1 cellular context compared by ENCODE assay signal in the genomic region with DNA sequence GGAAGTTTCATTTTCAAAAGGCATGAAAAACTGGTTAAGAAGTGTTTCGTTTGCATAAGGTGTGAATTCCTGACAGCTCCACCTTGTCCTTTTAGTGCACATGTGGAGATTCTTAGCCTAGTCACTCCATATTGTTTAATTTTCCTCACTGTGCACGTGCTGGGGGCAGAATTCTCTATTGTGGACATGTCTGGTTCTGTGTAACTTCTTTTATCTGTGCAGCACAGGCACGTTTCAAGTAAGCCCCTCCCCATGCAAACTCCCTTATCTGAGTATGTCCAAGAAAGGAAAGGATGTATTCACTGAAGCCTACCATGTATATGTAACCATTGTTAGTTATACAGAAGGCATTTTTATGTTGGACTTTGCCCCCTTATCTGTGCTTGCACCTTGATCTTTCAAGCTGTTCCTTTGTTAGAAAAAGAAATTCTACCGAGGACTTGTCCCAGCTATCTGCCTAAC.
TF ChIP-seq lines count a peak whose summit lies in the region.

No MANE protein-coding gene starts in this region.

TF ChIP-seq in K562, 482 proteins besides CTCF, POLR2A, EP300 and RAD21 (continued from another document and continues in another):
- TF ChIP-seq, protein P1, sequence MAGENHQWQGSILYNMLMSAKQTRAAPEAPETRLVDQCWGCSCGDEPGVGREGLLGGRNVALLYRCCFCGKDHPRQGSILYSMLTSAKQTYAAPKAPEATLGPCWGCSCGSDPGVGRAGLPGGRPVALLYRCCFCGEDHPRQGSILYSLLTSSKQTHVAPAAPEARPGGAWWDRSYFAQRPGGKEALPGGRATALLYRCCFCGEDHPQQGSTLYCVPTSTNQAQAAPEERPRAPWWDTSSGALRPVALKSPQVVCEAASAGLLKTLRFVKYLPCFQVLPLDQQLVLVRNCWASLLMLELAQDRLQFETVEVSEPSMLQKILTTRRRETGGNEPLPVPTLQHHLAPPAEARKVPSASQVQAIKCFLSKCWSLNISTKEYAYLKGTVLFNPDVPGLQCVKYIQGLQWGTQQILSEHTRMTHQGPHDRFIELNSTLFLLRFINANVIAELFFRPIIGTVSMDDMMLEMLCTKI (IDR thresholded peaks at IDR 0.05; ENCODE audit: partially characterized antibody) = no peak
- TF ChIP-seq HDAC2 (IDR thresholded peaks at IDR 0.05) (no peak), GATAD2A (IDR thresholded peaks at IDR 0.05) (no peak), ZNF696 (CRISPR knock-in tag; conservative IDR thresholded peaks at IDR 0.05) (no peak), MXI1 (IDR thresholded peaks at IDR 0.05; ENCODE audit: low read depth, low read length) (no peak), KDM4B (IDR thresholded peaks at IDR 0.05; ENCODE audit: borderline replicate concordance in 2 of 2, low read depth in 1 of 2) (no peak), SNIP1 (IDR thresholded peaks at IDR 0.05; ENCODE audit: low read depth) (no peak), DIDO1 (tag; IDR thresholded peaks at IDR 0.05; ENCODE audit: low read depth) (peak; percentile 52; the same call in 1 of the 2 replicates), ZNF134 (CRISPR knock-in tag; conservative IDR thresholded peaks at IDR 0.05) (no peak), GATA2 (CRISPR knock-in tag; IDR thresholded peaks at IDR 0.05) (no peak; the same call in 1 of the 2 replicates), RBM25 (IDR thresholded peaks at IDR 0.05; ENCODE audit: low read depth, low read length, severe bottlenecking) (no peak), JUN (IDR thresholded peaks at IDR 0.05; ENCODE audit: borderline replicate concordance, low read depth, low read length) (no peak), JUN (CRISPR knock-in tag; IDR thresholded peaks at IDR 0.05; ENCODE audit: borderline replicate concordance) (no peak), CHD1 (IDR thresholded peaks at IDR 0.05; ENCODE audit: low read length) (no peak), ZNF586 (CRISPR knock-in tag; conservative IDR thresholded peaks at IDR 0.05) (no peak), TAL1 (IDR thresholded peaks at IDR 0.05) (peak; percentile 95), PHTF2 (CRISPR knock-in tag; IDR thresholded peaks at IDR 0.05) (no peak), BCOR (IDR thresholded peaks at IDR 0.05) (no peak), TEAD4 (IDR thresholded peaks at IDR 0.05; ENCODE audit: low read length) (peak; percentile 95), TEAD4 (CRISPR knock-in tag; IDR thresholded peaks at IDR 0.05; ENCODE audit: borderline replicate concordance) (no peak), TEAD1 (CRISPR knock-in tag; IDR thresholded peaks at IDR 0.05) (no peak), TGIF2 (CRISPR knock-in tag; IDR thresholded peaks at IDR 0.05) (no peak), L3MBTL2 (IDR thresholded peaks at IDR 0.05) (peak; percentile 77), BRD4 (IDR thresholded peaks at IDR 0.05) (no peak), MCM3 (IDR thresholded peaks at IDR 0.05) (no peak), ZNF263 (CRISPR knock-in tag; IDR thresholded peaks at IDR 0.05; ENCODE audit: borderline replicate concordance) (no peak), ZNF766 (CRISPR knock-in tag; conservative IDR thresholded peaks at IDR 0.05) (no peak), GTF2A2 (tag; IDR thresholded peaks at IDR 0.05) (no peak), RCOR1 (IDR thresholded peaks at IDR 0.05; ENCODE audit: borderline replicate concordance in 1 of 2, low read depth in 2 of 2, low read length in 2 of 2) (no peak), NR3C1 (CRISPR knock-in tag; IDR thresholded peaks at IDR 0.05) (no peak), SAFB (IDR thresholded peaks at IDR 0.05; ENCODE audit: borderline replicate concordance, low read depth, low read length) (no peak)
- TF ChIP-seq, protein P2, sequence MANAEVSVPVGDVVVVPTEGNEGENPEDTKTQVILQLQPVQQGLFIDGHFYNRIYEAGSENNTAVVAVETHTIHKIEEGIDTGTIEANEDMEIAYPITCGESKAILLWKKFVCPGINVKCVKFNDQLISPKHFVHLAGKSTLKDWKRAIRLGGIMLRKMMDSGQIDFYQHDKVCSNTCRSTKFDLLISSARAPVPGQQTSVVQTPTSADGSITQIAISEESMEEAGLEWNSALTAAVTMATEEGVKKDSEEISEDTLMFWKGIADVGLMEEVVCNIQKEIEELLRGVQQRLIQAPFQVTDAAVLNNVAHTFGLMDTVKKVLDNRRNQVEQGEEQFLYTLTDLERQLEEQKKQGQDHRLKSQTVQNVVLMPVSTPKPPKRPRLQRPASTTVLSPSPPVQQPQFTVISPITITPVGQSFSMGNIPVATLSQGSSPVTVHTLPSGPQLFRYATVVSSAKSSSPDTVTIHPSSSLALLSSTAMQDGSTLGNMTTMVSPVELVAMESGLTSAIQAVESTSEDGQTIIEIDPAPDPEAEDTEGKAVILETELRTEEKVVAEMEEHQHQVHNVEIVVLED (CRISPR knock-in tag; IDR thresholded peaks at IDR 0.05) = no peak
- TF ChIP-seq, protein P3, sequence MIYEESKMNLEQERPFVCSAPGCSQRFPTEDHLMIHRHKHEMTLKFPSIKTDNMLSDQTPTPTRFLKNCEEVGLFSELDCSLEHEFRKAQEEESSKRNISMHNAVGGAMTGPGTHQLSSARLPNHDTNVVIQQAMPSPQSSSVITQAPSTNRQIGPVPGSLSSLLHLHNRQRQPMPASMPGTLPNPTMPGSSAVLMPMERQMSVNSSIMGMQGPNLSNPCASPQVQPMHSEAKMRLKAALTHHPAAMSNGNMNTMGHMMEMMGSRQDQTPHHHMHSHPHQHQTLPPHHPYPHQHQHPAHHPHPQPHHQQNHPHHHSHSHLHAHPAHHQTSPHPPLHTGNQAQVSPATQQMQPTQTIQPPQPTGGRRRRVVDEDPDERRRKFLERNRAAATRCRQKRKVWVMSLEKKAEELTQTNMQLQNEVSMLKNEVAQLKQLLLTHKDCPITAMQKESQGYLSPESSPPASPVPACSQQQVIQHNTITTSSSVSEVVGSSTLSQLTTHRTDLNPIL (CRISPR knock-in tag; IDR thresholded peaks at IDR 0.05) = no peak
- TF ChIP-seq, protein P4, sequence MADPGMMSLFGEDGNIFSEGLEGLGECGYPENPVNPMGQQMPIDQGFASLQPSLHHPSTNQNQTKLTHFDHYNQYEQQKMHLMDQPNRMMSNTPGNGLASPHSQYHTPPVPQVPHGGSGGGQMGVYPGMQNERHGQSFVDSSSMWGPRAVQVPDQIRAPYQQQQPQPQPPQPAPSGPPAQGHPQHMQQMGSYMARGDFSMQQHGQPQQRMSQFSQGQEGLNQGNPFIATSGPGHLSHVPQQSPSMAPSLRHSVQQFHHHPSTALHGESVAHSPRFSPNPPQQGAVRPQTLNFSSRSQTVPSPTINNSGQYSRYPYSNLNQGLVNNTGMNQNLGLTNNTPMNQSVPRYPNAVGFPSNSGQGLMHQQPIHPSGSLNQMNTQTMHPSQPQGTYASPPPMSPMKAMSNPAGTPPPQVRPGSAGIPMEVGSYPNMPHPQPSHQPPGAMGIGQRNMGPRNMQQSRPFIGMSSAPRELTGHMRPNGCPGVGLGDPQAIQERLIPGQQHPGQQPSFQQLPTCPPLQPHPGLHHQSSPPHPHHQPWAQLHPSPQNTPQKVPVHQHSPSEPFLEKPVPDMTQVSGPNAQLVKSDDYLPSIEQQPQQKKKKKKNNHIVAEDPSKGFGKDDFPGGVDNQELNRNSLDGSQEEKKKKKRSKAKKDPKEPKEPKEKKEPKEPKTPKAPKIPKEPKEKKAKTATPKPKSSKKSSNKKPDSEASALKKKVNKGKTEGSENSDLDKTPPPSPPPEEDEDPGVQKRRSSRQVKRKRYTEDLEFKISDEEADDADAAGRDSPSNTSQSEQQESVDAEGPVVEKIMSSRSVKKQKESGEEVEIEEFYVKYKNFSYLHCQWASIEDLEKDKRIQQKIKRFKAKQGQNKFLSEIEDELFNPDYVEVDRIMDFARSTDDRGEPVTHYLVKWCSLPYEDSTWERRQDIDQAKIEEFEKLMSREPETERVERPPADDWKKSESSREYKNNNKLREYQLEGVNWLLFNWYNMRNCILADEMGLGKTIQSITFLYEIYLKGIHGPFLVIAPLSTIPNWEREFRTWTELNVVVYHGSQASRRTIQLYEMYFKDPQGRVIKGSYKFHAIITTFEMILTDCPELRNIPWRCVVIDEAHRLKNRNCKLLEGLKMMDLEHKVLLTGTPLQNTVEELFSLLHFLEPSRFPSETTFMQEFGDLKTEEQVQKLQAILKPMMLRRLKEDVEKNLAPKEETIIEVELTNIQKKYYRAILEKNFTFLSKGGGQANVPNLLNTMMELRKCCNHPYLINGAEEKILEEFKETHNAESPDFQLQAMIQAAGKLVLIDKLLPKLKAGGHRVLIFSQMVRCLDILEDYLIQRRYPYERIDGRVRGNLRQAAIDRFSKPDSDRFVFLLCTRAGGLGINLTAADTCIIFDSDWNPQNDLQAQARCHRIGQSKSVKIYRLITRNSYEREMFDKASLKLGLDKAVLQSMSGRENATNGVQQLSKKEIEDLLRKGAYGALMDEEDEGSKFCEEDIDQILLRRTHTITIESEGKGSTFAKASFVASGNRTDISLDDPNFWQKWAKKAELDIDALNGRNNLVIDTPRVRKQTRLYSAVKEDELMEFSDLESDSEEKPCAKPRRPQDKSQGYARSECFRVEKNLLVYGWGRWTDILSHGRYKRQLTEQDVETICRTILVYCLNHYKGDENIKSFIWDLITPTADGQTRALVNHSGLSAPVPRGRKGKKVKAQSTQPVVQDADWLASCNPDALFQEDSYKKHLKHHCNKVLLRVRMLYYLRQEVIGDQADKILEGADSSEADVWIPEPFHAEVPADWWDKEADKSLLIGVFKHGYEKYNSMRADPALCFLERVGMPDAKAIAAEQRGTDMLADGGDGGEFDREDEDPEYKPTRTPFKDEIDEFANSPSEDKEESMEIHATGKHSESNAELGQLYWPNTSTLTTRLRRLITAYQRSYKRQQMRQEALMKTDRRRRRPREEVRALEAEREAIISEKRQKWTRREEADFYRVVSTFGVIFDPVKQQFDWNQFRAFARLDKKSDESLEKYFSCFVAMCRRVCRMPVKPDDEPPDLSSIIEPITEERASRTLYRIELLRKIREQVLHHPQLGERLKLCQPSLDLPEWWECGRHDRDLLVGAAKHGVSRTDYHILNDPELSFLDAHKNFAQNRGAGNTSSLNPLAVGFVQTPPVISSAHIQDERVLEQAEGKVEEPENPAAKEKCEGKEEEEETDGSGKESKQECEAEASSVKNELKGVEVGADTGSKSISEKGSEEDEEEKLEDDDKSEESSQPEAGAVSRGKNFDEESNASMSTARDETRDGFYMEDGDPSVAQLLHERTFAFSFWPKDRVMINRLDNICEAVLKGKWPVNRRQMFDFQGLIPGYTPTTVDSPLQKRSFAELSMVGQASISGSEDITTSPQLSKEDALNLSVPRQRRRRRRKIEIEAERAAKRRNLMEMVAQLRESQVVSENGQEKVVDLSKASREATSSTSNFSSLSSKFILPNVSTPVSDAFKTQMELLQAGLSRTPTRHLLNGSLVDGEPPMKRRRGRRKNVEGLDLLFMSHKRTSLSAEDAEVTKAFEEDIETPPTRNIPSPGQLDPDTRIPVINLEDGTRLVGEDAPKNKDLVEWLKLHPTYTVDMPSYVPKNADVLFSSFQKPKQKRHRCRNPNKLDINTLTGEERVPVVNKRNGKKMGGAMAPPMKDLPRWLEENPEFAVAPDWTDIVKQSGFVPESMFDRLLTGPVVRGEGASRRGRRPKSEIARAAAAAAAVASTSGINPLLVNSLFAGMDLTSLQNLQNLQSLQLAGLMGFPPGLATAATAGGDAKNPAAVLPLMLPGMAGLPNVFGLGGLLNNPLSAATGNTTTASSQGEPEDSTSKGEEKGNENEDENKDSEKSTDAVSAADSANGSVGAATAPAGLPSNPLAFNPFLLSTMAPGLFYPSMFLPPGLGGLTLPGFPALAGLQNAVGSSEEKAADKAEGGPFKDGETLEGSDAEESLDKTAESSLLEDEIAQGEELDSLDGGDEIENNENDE (IDR thresholded peaks at IDR 0.05; ENCODE audit: low read depth, low read length) = no peak
- TF ChIP-seq, protein P5, sequence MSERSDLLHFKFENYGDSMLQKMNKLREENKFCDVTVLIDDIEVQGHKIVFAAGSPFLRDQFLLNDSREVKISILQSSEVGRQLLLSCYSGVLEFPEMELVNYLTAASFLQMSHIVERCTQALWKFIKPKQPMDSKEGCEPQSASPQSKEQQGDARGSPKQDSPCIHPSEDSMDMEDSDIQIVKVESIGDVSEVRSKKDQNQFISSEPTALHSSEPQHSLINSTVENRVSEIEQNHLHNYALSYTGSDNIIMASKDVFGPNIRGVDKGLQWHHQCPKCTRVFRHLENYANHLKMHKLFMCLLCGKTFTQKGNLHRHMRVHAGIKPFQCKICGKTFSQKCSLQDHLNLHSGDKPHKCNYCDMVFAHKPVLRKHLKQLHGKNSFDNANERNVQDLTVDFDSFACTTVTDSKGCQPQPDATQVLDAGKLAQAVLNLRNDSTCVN (CRISPR knock-in tag; IDR thresholded peaks at IDR 0.05) = no peak
- TF ChIP-seq, protein P6, sequence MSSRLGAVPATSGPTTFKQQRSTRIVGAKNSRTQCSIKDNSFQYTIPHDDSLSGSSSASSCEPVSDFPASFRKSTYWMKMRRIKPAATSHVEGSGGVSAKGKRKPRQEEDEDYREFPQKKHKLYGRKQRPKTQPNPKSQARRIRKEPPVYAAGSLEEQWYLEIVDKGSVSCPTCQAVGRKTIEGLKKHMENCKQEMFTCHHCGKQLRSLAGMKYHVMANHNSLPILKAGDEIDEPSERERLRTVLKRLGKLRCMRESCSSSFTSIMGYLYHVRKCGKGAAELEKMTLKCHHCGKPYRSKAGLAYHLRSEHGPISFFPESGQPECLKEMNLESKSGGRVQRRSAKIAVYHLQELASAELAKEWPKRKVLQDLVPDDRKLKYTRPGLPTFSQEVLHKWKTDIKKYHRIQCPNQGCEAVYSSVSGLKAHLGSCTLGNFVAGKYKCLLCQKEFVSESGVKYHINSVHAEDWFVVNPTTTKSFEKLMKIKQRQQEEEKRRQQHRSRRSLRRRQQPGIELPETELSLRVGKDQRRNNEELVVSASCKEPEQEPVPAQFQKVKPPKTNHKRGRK (tag; IDR thresholded peaks at IDR 0.05) = no peak
- TF ChIP-seq, protein P7, sequence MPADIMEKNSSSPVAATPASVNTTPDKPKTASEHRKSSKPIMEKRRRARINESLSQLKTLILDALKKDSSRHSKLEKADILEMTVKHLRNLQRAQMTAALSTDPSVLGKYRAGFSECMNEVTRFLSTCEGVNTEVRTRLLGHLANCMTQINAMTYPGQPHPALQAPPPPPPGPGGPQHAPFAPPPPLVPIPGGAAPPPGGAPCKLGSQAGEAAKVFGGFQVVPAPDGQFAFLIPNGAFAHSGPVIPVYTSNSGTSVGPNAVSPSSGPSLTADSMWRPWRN (IDR thresholded peaks at IDR 0.05; ENCODE audit: low read depth) = peak; percentile 74
- TF ChIP-seq, protein P8, sequence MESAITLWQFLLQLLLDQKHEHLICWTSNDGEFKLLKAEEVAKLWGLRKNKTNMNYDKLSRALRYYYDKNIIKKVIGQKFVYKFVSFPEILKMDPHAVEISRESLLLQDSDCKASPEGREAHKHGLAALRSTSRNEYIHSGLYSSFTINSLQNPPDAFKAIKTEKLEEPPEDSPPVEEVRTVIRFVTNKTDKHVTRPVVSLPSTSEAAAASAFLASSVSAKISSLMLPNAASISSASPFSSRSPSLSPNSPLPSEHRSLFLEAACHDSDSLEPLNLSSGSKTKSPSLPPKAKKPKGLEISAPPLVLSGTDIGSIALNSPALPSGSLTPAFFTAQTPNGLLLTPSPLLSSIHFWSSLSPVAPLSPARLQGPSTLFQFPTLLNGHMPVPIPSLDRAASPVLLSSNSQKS (CRISPR knock-in tag; IDR thresholded peaks at IDR 0.05) = no peak
- TF ChIP-seq, protein P9, sequence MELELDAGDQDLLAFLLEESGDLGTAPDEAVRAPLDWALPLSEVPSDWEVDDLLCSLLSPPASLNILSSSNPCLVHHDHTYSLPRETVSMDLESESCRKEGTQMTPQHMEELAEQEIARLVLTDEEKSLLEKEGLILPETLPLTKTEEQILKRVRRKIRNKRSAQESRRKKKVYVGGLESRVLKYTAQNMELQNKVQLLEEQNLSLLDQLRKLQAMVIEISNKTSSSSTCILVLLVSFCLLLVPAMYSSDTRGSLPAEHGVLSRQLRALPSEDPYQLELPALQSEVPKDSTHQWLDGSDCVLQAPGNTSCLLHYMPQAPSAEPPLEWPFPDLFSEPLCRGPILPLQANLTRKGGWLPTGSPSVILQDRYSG (tag; conservative IDR thresholded peaks at IDR 0.05; ENCODE audit: low read depth) = no peak
